Comparison of ENCODE assay signal across 10 cellular contexts in the genomic region with DNA sequence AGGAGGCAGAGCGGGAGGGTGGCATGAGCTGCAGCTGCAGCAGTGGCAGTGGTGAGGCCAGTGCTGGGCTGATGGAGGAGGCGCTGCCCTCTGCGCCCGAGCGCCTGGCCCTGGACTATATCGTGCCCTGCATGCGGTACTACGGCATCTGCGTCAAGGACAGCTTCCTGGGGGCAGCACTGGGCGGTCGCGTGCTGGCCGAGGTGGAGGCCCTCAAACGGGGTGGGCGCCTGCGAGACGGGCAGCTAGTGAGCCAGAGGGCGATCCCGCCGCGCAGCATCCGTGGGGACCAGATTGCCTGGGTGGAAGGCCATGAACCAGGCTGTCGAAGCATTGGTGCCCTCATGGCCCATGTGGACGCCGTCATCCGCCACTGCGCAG. TPM values are rescaled to one million over a fixed set of nuclear protein-coding genes. Genes with fewer than 3 reads are reported as not detected.
DNase-seq lines count a peak whose midpoint lies in the region; ATAC-seq and TF ChIP-seq lines count a peak whose summit lies in the region.
"Had no signal": no experiment of that assay in that cellular context is flagged by ENCODE, and none has a peak within 500 bp of the region (broad histone marks: within the 10 kb centered on the region; RNA-seq: fewer than 3 reads in every experiment).

No MANE protein-coding gene starts in this region.

- no peak overlapping the region for H3K9ac ChIP-seq in HUES64 (ENCODE audit: low read depth, low read length)

- no peak overlapping the region for H3K27ac ChIP-seq in HUES64 (ENCODE audit: low read depth, low read length)

- POLR2A ChIA-PET in AG04449 (lab: Yijun Ruan, JAX), result interaction anchor here (1.1 to 1.4 kb wide), 2 partner anchors 23 to 110 kb away, joined by 4 read pairs; a partner anchor contains a TSS

- H3K4me3 ChIP-seq in AG04449 (ENCODE audit: low read depth, low read length) (peak overlapping the region; percentile 86), HUES64 (ENCODE audit: low read length) (peak overlapping the region; percentile 9; the same call in 1 of the 2 replicates)

- no peak for TF ChIP-seq CTCF in AG04449 (IDR thresholded peaks at IDR 0.05; ENCODE audit: insufficient read depth, low read length, missing control alignments)

- CTCF ChIA-PET in AG04449 (lab: Yijun Ruan, JAX), result no interaction called here

- peaks cover 53% of the 10 kb centered on the region for H3K36me3 ChIP-seq in HUES64 (ENCODE audit: insufficient read depth, low read length)

- peak overlapping the region; percentile 97 for H3K27ac Mint-ChIP-seq in central memory CD8-positive, alpha-beta T cell (ENCODE audit: low read depth)
- peak overlapping the region; percentile 95 to 97 for H3K27ac Mint-ChIP-seq in natural killer cell treated with Interleukin-12 subunit alpha and Interleukin-12 subunit beta and Interleukin-15 and Interleukin-18, amount 100 ng/mL, for 72 hours

- H3K9me3 ChIP-seq in HUES64 (ENCODE audit: insufficient read depth, low read depth, low read length), result no peaks in the 10 kb centered on the region

- H3K36me3 Mint-ChIP-seq in central memory CD8-positive, alpha-beta T cell (ENCODE audit: insufficient read depth), result peaks cover 64% of the 10 kb centered on the region
- H3K36me3 Mint-ChIP-seq in natural killer cell treated with Interleukin-12 subunit alpha and Interleukin-12 subunit beta and Interleukin-15 and Interleukin-18, amount 100 ng/mL, for 72 hours, result peaks cover 16% of the 10 kb centered on the region

- WGBS in HUES64, result 95% methylated on average over 27 of the region's 27 CpGs

- peaks cover 71% of the 10 kb centered on the region for H3K4me1 Mint-ChIP-seq in central memory CD8-positive, alpha-beta T cell
- peaks cover 77 to 79% of the 10 kb centered on the region in 2 donors for H3K4me1 Mint-ChIP-seq in natural killer cell treated with Interleukin-12 subunit alpha and Interleukin-12 subunit beta and Interleukin-15 and Interleukin-18, amount 100 ng/mL, for 72 hours (ENCODE audit: low read depth in 2 of 2)

- DNase-seq in AG04449 (ENCODE audit: low read depth, low spot score), result no peak
- no peak for DNase-seq in central memory CD8-positive, alpha-beta T cell (ENCODE audit: low spot score in 2 of 2)
- no peak for DNase-seq in natural killer cell treated with Interleukin-12 subunit alpha and Interleukin-12 subunit beta and Interleukin-15 and Interleukin-18, amount 100 ng/mL, for 72 hours (ENCODE audit: low spot score)
- DNase-seq in glomerular visceral epithelial cell (ENCODE audit: extremely low spot score), result no peak
- DNase-seq in NCI-H1105 (lab: John Stamatoyannopoulos, UW), result no peak
- no peak for DNase-seq in AML-193 (lab: John Stamatoyannopoulos, UW)
- DNase-seq in HuH-7.5 (ENCODE audit: low spot score), result no peak
- DNase-seq: NCI-H2029 treated with DMSO at 0.1 percent for 48 hours had no signal

- H3K4me3 Mint-ChIP-seq in central memory CD8-positive, alpha-beta T cell, result peak overlapping the region; percentile 98
- H3K4me3 Mint-ChIP-seq in natural killer cell treated with Interleukin-12 subunit alpha and Interleukin-12 subunit beta and Interleukin-15 and Interleukin-18, amount 100 ng/mL, for 72 hours, result peak overlapping the region; percentile 94

- no peaks in the 10 kb centered on the region for H3K9me3 Mint-ChIP-seq in central memory CD8-positive, alpha-beta T cell
- no peaks in the 10 kb centered on the region for H3K9me3 Mint-ChIP-seq in natural killer cell treated with Interleukin-12 subunit alpha and Interleukin-12 subunit beta and Interleukin-15 and Interleukin-18, amount 100 ng/mL, for 72 hours

- H3K27me3 Mint-ChIP-seq in central memory CD8-positive, alpha-beta T cell, result no peaks in the 10 kb centered on the region
- H3K27me3 Mint-ChIP-seq in natural killer cell treated with Interleukin-12 subunit alpha and Interleukin-12 subunit beta and Interleukin-15 and Interleukin-18, amount 100 ng/mL, for 72 hours, result no peaks in the 10 kb centered on the region

- ATAC-seq in central memory CD8-positive, alpha-beta T cell (replicated peaks; ENCODE audit: extremely low read depth, poor library complexity, severe bottlenecking), result no peak
- ATAC-seq in natural killer cell treated with Interleukin-12 subunit alpha and Interleukin-12 subunit beta and Interleukin-15 and Interleukin-18, amount 100 ng/mL, for 72 hours, result no peak

- peaks cover 7% of the 10 kb centered on the region for H3K4me1 ChIP-seq in HUES64 (ENCODE audit: insufficient read depth, low read length)

- H3K27me3 ChIP-seq in HUES64 (ENCODE audit: insufficient read depth, low read length), result no peaks in the 10 kb centered on the region

RNA-seq across cellular contexts. Expression of a gene that starts 2.0 kb away (rescaled TPM):
- 65.0 TPM for polyA plus RNA-seq in HUES64 (2013, experiment 1 of 2)
- polyA plus RNA-seq in HUES64 (2013, experiment 2 of 2), result 63.3 TPM
- total RNA-seq in natural killer cell treated with Interleukin-12 subunit alpha and Interleukin-12 subunit beta and Interleukin-15 and Interleukin-18, amount 100 ng/mL, for 72 hours, result 100 to 1,000 TPM; 119 to 136 TPM

RNA-seq across cellular contexts. Expression of a gene that starts 22.9 kb away (rescaled TPM):
- polyA plus RNA-seq in HUES64 (2013, experiment 1 of 2), result 17.6 TPM
- 19.7 TPM for polyA plus RNA-seq in HUES64 (2013, experiment 2 of 2)
- total RNA-seq in natural killer cell treated with Interleukin-12 subunit alpha and Interleukin-12 subunit beta and Interleukin-15 and Interleukin-18, amount 100 ng/mL, for 72 hours, result 100 to 1,000 TPM in 1 of 2 donors, 10 to 100 TPM in 1; 83.3 to 128 TPM

RNA-seq across cellular contexts. Expression of a gene that starts 25.7 kb away (rescaled TPM):
- not detected for polyA plus RNA-seq in HUES64 (2013, experiment 1 of 2)
- polyA plus RNA-seq in HUES64 (2013, experiment 2 of 2), result not detected
- 1 to 10 TPM; 1.1 to 2.4 TPM for total RNA-seq in natural killer cell treated with Interleukin-12 subunit alpha and Interleukin-12 subunit beta and Interleukin-15 and Interleukin-18, amount 100 ng/mL, for 72 hours
- total RNA-seq: kidney epithelial cell had no signal

RNA-seq across cellular contexts. Expression of a gene that starts 49.3 kb away (rescaled TPM):
- polyA plus RNA-seq in HUES64 (2013, experiment 1 of 2), result not detected
- not detected for polyA plus RNA-seq in HUES64 (2013, experiment 2 of 2)
- total RNA-seq in natural killer cell treated with Interleukin-12 subunit alpha and Interleukin-12 subunit beta and Interleukin-15 and Interleukin-18, amount 100 ng/mL, for 72 hours, result not detected
- total RNA-seq: kidney epithelial cell had no signal

RNA-seq across cellular contexts. Expression of a gene that starts 50.0 kb away (rescaled TPM):
- 157 TPM for polyA plus RNA-seq in HUES64 (2013, experiment 1 of 2)
- 183 TPM for polyA plus RNA-seq in HUES64 (2013, experiment 2 of 2)
- 100 to 1,000 TPM in 1 of 2 donors, 10 to 100 TPM in 1; 95.5 to 191 TPM for total RNA-seq in natural killer cell treated with Interleukin-12 subunit alpha and Interleukin-12 subunit beta and Interleukin-15 and Interleukin-18, amount 100 ng/mL, for 72 hours
